Comparison of ENCODE assay signal across 8 cellular contexts in genomic region chr1:10471411-10472219, GRCh38. TPM values are rescaled to one million over a fixed set of nuclear protein-coding genes. Genes with fewer than 3 reads are reported as not detected.
DNase-seq lines count a peak whose midpoint lies in the region; ATAC-seq and TF ChIP-seq lines count a peak whose summit lies in the region.

No MANE protein-coding gene starts in this region.

- peak overlapping the region; percentile 11; the same call in 1 of the 2 replicates for H3K27ac ChIP-seq in HUES6 (ENCODE audit: low read depth, low read length)
- H3K27ac ChIP-seq in ascending aorta: peak overlapping the region; percentile 33 to 62
- H3K27ac ChIP-seq in thoracic aorta: peak overlapping the region; percentile 49 to 62

- peak; percentile 56 for DNase-seq in ELF-1 (ENCODE audit: low read depth, low spot score)
- no peak for DNase-seq in ascending aorta (ENCODE audit: low spot score in 2 of 2)
- DNase-seq in left lobe of liver (ENCODE audit: low spot score): no peak
- DNase-seq in thoracic aorta (ENCODE audit: low spot score): no peak
- no peak for DNase-seq in GDM1 (lab: John Stamatoyannopoulos, UW)

- intact Hi-C loops in ascending aorta (cut with DNase I): loop anchor here (1.0 kb wide), 1 partner anchor 41 kb away; the partner anchor contains the start of gene CENPS

- H3K4me3 ChIP-seq in HUES6 (ENCODE audit: low read depth, low read length): peak overlapping the region; percentile 87
- peak overlapping the region; percentile 69 to 76 for H3K4me3 ChIP-seq in ascending aorta
- H3K4me3 ChIP-seq in thoracic aorta: peak overlapping the region; percentile 87

- peaks cover 13% of the 10 kb centered on the region; the same call in 1 of the 2 replicates for H3K4me1 ChIP-seq in HUES6 (ENCODE audit: control insufficient read depth, insufficient read depth, low read length)
- H3K4me1 ChIP-seq in ascending aorta: peaks cover 11 to 22% of the 10 kb centered on the region in 2 donors
- H3K4me1 ChIP-seq in thoracic aorta (ENCODE audit: control insufficient read depth in 1 of 2, low read depth in 2 of 2): peaks cover 16 to 26% of the 10 kb centered on the region in 2 donors

- H3K9me3 ChIP-seq in HUES6 (ENCODE audit: control insufficient read depth, insufficient read depth, low read depth, low read length) (no peaks in the 10 kb centered on the region), ascending aorta (no peaks in the 10 kb centered on the region), thoracic aorta (no peaks in the 10 kb centered on the region)

- peak overlapping the region; percentile 85 for H3K9ac ChIP-seq in HUES6 (ENCODE audit: low read length)

- peak; percentile 0 for ATAC-seq in left lobe of liver
- no peak for ATAC-seq in thoracic aorta (ENCODE audit: insufficient number of reproducible peaks, low FRiP score, low read depth)
- ATAC-seq in HG02588 (IDR thresholded peaks at IDR 0.05; ENCODE audit: unreplicated experiment): no peak
- ATAC-seq in GM19324 (IDR thresholded peaks at IDR 0.05; ENCODE audit: low FRiP score, unreplicated experiment): no peak

- H3K27me3 ChIP-seq in HUES6 (ENCODE audit: control insufficient read depth, insufficient read depth, low read length) (no peaks in the 10 kb centered on the region), ascending aorta (no peaks in the 10 kb centered on the region), thoracic aorta (replicated peaks; ENCODE audit: insufficient read depth) (no peaks in the 10 kb centered on the region)

- TF ChIP-seq CTCF in ascending aorta (IDR thresholded peaks at IDR 0.05) (no peak), thoracic aorta (IDR thresholded peaks at IDR 0.05) (no peak)

- H3K36me3 ChIP-seq in HUES6 (ENCODE audit: control insufficient read depth, insufficient read depth, low read length): peaks cover 34% of the 10 kb centered on the region
- H3K36me3 ChIP-seq in ascending aorta: peaks cover 9 to 25% of the 10 kb centered on the region in 2 donors
- H3K36me3 ChIP-seq in thoracic aorta: peaks cover 20% of the 10 kb centered on the region

RNA-seq across cellular contexts. Expression of gene DFFA, which starts 0.7 kb away (rescaled TPM):
- 11.8 TPM for total RNA-seq in ascending aorta
- total RNA-seq in left lobe of liver: 19.4 TPM
- total RNA-seq in thoracic aorta: 10 to 100 TPM; 14.8 to 16.4 TPM

RNA-seq across cellular contexts. Expression of gene PEX14, which starts 3.1 kb away (rescaled TPM):
- total RNA-seq in ascending aorta: 10.6 TPM
- 24.0 TPM for total RNA-seq in left lobe of liver
- total RNA-seq in thoracic aorta: 10 to 100 TPM; 11.5 to 22.6 TPM

RNA-seq across cellular contexts. Expression of gene CORT, which starts 21.8 kb away (rescaled TPM):
- total RNA-seq in ascending aorta (not detected), left lobe of liver (not detected), thoracic aorta (not detected)

RNA-seq across cellular contexts. Expression of gene CENPS, which starts 41.4 kb away (rescaled TPM):
- total RNA-seq in ascending aorta (not detected), left lobe of liver (9.7 TPM), thoracic aorta (10 to 100 TPM in 1 of 2 donors, 1 to 10 TPM in 1; 6.4 to 10.4 TPM)
